ENCODE assay signal across 9 cellular contexts in the genomic region with DNA sequence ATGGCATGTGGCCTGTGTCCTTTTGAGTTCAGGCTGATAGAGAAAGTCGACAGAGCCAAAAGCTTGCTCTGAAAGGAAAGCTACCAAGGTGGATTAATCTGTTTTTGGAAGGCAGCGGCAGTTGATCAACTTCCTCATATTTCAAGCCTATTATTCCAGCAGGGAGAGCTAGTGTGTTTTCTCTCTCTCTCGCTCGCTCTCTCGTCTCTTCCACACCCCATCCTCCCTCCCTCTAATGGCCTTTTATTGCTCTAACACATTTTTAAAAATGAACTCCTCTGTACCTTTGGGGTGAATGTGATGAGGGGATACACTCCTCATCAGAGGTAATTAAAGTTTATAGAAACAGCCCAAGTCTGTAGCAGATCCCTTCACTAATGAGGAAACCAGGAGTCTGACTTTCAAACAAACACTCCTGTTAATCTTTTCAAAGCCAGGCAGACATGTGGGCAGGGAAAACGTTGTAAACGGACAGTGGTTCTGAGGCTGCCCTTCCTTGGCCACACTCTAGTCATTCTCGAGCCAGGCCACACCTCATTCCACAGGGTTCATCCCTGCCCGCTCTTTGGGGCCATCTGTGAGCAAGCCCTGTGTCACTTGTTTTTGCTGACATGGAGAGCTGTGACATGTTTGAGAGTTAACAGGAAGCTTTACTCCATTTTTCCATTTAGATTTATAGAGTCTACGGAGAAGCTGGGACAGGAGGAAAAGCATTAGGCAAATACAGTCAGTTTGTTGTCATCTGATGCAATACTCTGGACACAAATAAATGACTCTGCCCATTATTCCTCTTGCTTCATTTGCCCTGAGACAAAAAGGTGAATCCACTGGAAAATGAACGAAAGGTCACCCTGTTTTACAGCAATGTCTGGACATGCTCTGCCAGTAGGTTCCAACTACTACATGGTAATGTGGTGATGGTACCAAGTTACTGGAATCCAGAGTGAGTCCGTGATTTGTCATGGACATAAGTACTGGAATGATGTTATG.
A peak's percentile ranks its signal among the peaks of the same experiment; 100 is the strongest.
DNase-seq lines count a peak whose midpoint lies in the region; FAIRE-seq and TF ChIP-seq lines count a peak whose summit lies in the region.
"Had no signal": no experiment of that assay in that cellular context is flagged by ENCODE, and none has a peak within 500 bp of the region (broad histone marks: within the 10 kb centered on the region; RNA-seq: fewer than 3 reads in every experiment).

No MANE protein-coding gene starts in this region.

- no peak for FAIRE-seq in GM12891 (lab: Jason Lieb, UNC)
- FAIRE-seq: frontal cortex had no signal

- peak overlapping the region; percentile 76 for H3K27ac Mint-ChIP-seq in nephron progenitor cell

- H3K9me3 Mint-ChIP-seq in nephron progenitor cell: no peaks in the 10 kb centered on the region

- H3K4me1 Mint-ChIP-seq in nephron progenitor cell: peaks cover 47% of the 10 kb centered on the region

- H3K36me3 Mint-ChIP-seq in nephron progenitor cell (ENCODE audit: low read depth): no peaks in the 10 kb centered on the region

- H3K27me3 Mint-ChIP-seq in nephron progenitor cell (ENCODE audit: low read depth, poor library complexity): no peaks in the 10 kb centered on the region

- TF ChIP-seq CTCF in C4-2B (conservative IDR thresholded peaks at IDR 0.05) (peak; percentile 21), nephron progenitor cell (IDR thresholded peaks at IDR 0.05) (no peak)

- DNase-seq in NCI-H2196 treated with DMSO at 0.1 percent for 48 hours (lab: John Stamatoyannopoulos, UW; ENCODE audit: unreplicated experiment) (peak; percentile 29), epithelial cell of prostate (ENCODE audit: low read depth, low spot score) (peak; percentile 63), nephron progenitor cell (no peak), amniotic stem cell (lab: John Stamatoyannopoulos, UW) (no peak), GM12891 (ENCODE audit: insufficient read length, low spot score) (no peak), Kasumi-1 (lab: John Stamatoyannopoulos, UW) (no peak)
- DNase-seq in activated CD4-positive, CD25-positive, alpha-beta regulatory T cell treated with anti-CD3 and anti-CD28 coated beads, Interleukin-2, amount 50 U/mL, for 72 hours: no peak

- peak overlapping the region; percentile 16 for H3K4me3 Mint-ChIP-seq in nephron progenitor cell

- no peak for TF ChIP-seq POLR2A in GM12891 (IDR thresholded peaks at IDR 0.05; ENCODE audit: low read depth, low read length)

- H3K27ac ChIP-seq in C4-2B (peak overlapping the region; percentile 16; the same call in 1 of the 2 replicates), epithelial cell of prostate (peak overlapping the region; percentile 100)

TF ChIP-seq in GM12891, 5 proteins besides CTCF, POLR2A, EP300 and RAD21:
- no peak for TF ChIP-seq PAX5 (IDR thresholded peaks at IDR 0.05; ENCODE audit: insufficient read depth, low read length, severe bottlenecking)
- no peak for TF ChIP-seq POU2F2 (IDR thresholded peaks at IDR 0.05; ENCODE audit: low read depth, low read length)
- no peak for TF ChIP-seq POLR2AphosphoS5 (IDR thresholded peaks at IDR 0.05; ENCODE audit: low read depth, low read length)
- no peak for TF ChIP-seq TAF1 (IDR thresholded peaks at IDR 0.05; ENCODE audit: low read depth, low read length)
- no peak for TF ChIP-seq SPI1 (IDR thresholded peaks at IDR 0.05; ENCODE audit: low read depth, low read length)

Comparison
In these comparisons a context has a peak if more than half of its experiments do, and no peak if none do; other contexts are left out.
1. DNase-seq: peak in NCI-H2196 treated with DMSO at 0.1 percent for 48 hours (single experiment) and epithelial cell of prostate (single experiment); none in nephron progenitor cell (single experiment), amniotic stem cell (single experiment), GM12891 (single experiment), Kasumi-1 (0 of 2) and activated CD4-positive, CD25-positive, alpha-beta regulatory T cell treated with anti-CD3 and anti-CD28 coated beads, Interleukin-2, amount 50 U/mL, for 72 hours (single experiment).